In genomic region chr18:7593194-7593819, GRCh38 we compare ENCODE assay signal across 31 cellular contexts.
"Had no signal": no experiment of that assay in that cellular context is flagged by ENCODE, and none has a peak within 500 bp of the region (broad histone marks: within the 10 kb centered on the region; RNA-seq: fewer than 3 reads in every experiment).

No MANE protein-coding gene starts in this region.

- H3K9me3 Mint-ChIP-seq: activated CD4-positive, alpha-beta T cell treated with anti-CD3 and anti-CD28 coated beads, Interleukin-2, amount 10 ng/mL, durations not matched to agents 7 days and 5 days; activated CD8-positive, alpha-beta T cell treated with anti-CD3 and anti-CD28 coated beads for 36 hours; activated naive CD4-positive, alpha-beta T cell treated with anti-CD3 and anti-CD28 coated beads, Interleukin-2, amount 10 ng/mL, durations not matched to agents 7 days and 5 days; activated naive CD8-positive, alpha-beta T cell treated with anti-CD3 and anti-CD28 coated beads, Interleukin-2, amount 10 ng/mL, durations not matched to agents 7 days and 5 days; activated T-cell treated with anti-CD3 and anti-CD28 coated beads, Interleukin-2, amount 50 U/mL, for 72 hours; mesothelial cell of epicardium; neural crest cell; stimulated activated naive B cell treated with anti-CD40 and anti-IgM and Interleukin-4, amounts not matched to agents 10 μg/mL and 1 μg/mL and 100 μg/mL, for 72 hours; WTC11 had no signal

- H3K4me3 Mint-ChIP-seq: activated CD4-positive, alpha-beta T cell treated with anti-CD3 and anti-CD28 coated beads, Interleukin-2, amount 10 ng/mL, durations not matched to agents 7 days and 5 days; activated CD8-positive, alpha-beta memory T cell treated with anti-CD3 and anti-CD28 coated beads, Interleukin-2, amount 10 ng/mL, durations not matched to agents 7 days and 5 days; activated CD8-positive, alpha-beta T cell treated with anti-CD3 and anti-CD28 coated beads for 36 hours; activated naive CD4-positive, alpha-beta T cell treated with anti-CD3 and anti-CD28 coated beads, Interleukin-2, amount 10 ng/mL, durations not matched to agents 7 days and 5 days; activated naive CD8-positive, alpha-beta T cell treated with anti-CD3 and anti-CD28 coated beads, Interleukin-2, amount 10 ng/mL, durations not matched to agents 7 days and 5 days; activated T-cell treated with anti-CD3 and anti-CD28 coated beads, Interleukin-2, amount 50 U/mL, for 72 hours; mesothelial cell of epicardium; naive B cell; neural crest cell; stimulated activated naive B cell treated with anti-CD40 and anti-IgM and Interleukin-4, amounts not matched to agents 10 μg/mL and 1 μg/mL and 100 μg/mL, for 72 hours; WTC11 had no signal

- DNase-seq: activated CD4-positive, alpha-beta T cell treated with anti-CD3 and anti-CD28 coated beads for 1 hour; activated CD4-positive, alpha-beta T cell treated with anti-CD3 and anti-CD28 coated beads, Interleukin-2, amount 10 ng/mL, durations not matched to agents 7 days and 5 days; activated CD8-positive, alpha-beta memory T cell treated with anti-CD3 and anti-CD28 coated beads, Interleukin-2, amount 10 ng/mL, durations not matched to agents 7 days and 5 days; activated CD8-positive, alpha-beta T cell treated with anti-CD3 and anti-CD28 coated beads for 36 hours; activated effector memory CD4-positive, alpha-beta T cell treated with Interleukin-2 at 50 U/mL for 16 hours; activated naive CD4-positive, alpha-beta T cell treated with anti-CD3 and anti-CD28 coated beads, Interleukin-2, amount 10 ng/mL, durations not matched to agents 7 days and 5 days; activated naive CD8-positive, alpha-beta T cell treated with anti-CD3 and anti-CD28 coated beads, Interleukin-2, amount 10 ng/mL, durations not matched to agents 7 days and 5 days; activated T-cell treated with anti-CD3 and anti-CD28 coated beads, Interleukin-2, amount 50 U/mL, for 72 hours; cerebellar nuclear complex; colonic mucosa; effector CD8-positive, alpha-beta T cell; gastrocnemius medialis; glutamatergic neuron; islet precursor cell; left ventricle myocardium inferior; naive B cell; nucleus accumbens; right cardiac atrium; stimulated activated CD4-positive, alpha-beta T cell treated with anti-CD3 and anti-CD28 coated beads, Interleukin-15, amount 100 ng/mL, for 24 hours; stimulated activated CD4-positive, alpha-beta T cell treated with anti-CD3 and anti-CD28 coated beads, Interleukin-2, amount 100 ng/mL, for 24 hours; stimulated activated naive B cell treated with anti-CD40 and anti-IgM and Interleukin-4, amounts not matched to agents 10 μg/mL and 1 μg/mL and 100 μg/mL, for 72 hours; stomach; T-helper 2 cell; tibial artery had no signal

- H3K27me3 ChIP-seq: ascending aorta, cardiac muscle cell, colonic mucosa, gastrocnemius medialis, stomach, tibial artery had no signal

- H3K9me3 ChIP-seq: ascending aorta, colonic mucosa, gastrocnemius medialis, left ventricle myocardium inferior, stomach, tibial artery had no signal

- H3K4me1 Mint-ChIP-seq: activated CD4-positive, alpha-beta T cell treated with anti-CD3 and anti-CD28 coated beads, Interleukin-2, amount 10 ng/mL, durations not matched to agents 7 days and 5 days; activated CD8-positive, alpha-beta memory T cell treated with anti-CD3 and anti-CD28 coated beads, Interleukin-2, amount 10 ng/mL, durations not matched to agents 7 days and 5 days; activated naive CD4-positive, alpha-beta T cell treated with anti-CD3 and anti-CD28 coated beads, Interleukin-2, amount 10 ng/mL, durations not matched to agents 7 days and 5 days; activated naive CD8-positive, alpha-beta T cell treated with anti-CD3 and anti-CD28 coated beads, Interleukin-2, amount 10 ng/mL, durations not matched to agents 7 days and 5 days; naive B cell; stimulated activated naive B cell treated with anti-CD40 and anti-IgM and Interleukin-4, amounts not matched to agents 10 μg/mL and 1 μg/mL and 100 μg/mL, for 72 hours had no signal

- H3K4me1 ChIP-seq: colonic mucosa, parathyroid adenoma had no signal

- H3K4me3 ChIP-seq: ascending aorta, cardiac muscle cell, colonic mucosa, gastrocnemius medialis, left ventricle myocardium inferior, stomach, tibial artery had no signal

- H3K36me3 ChIP-seq: ascending aorta, cardiac muscle cell, colonic mucosa, gastrocnemius medialis, left ventricle myocardium inferior, stomach, tibial artery had no signal

- H3K27ac ChIP-seq: ascending aorta, cardiac muscle cell, colonic mucosa, gastrocnemius medialis, parathyroid adenoma, stomach, tibial artery had no signal

- ATAC-seq: activated CD8-positive, alpha-beta memory T cell treated with anti-CD3 and anti-CD28 coated beads, Interleukin-2, amount 10 ng/mL, durations not matched to agents 7 days and 5 days; activated CD8-positive, alpha-beta T cell treated with anti-CD3 and anti-CD28 coated beads for 36 hours; activated T-cell treated with anti-CD3 and anti-CD28 coated beads, Interleukin-2, amount 50 U/mL, for 72 hours; gastrocnemius medialis; right cardiac atrium; stimulated activated naive B cell treated with anti-CD40 and anti-IgM and Interleukin-4, amounts not matched to agents 10 μg/mL and 1 μg/mL and 100 μg/mL, for 72 hours had no signal

- H3K27me3 Mint-ChIP-seq: activated CD8-positive, alpha-beta memory T cell treated with anti-CD3 and anti-CD28 coated beads, Interleukin-2, amount 10 ng/mL, durations not matched to agents 7 days and 5 days; activated CD8-positive, alpha-beta T cell treated with anti-CD3 and anti-CD28 coated beads for 36 hours; activated naive CD4-positive, alpha-beta T cell treated with anti-CD3 and anti-CD28 coated beads, Interleukin-2, amount 10 ng/mL, durations not matched to agents 7 days and 5 days; activated naive CD8-positive, alpha-beta T cell treated with anti-CD3 and anti-CD28 coated beads, Interleukin-2, amount 10 ng/mL, durations not matched to agents 7 days and 5 days; stimulated activated naive B cell treated with anti-CD40 and anti-IgM and Interleukin-4, amounts not matched to agents 10 μg/mL and 1 μg/mL and 100 μg/mL, for 72 hours had no signal

- H3K36me3 Mint-ChIP-seq: activated CD8-positive, alpha-beta memory T cell treated with anti-CD3 and anti-CD28 coated beads, Interleukin-2, amount 10 ng/mL, durations not matched to agents 7 days and 5 days; activated naive CD4-positive, alpha-beta T cell treated with anti-CD3 and anti-CD28 coated beads, Interleukin-2, amount 10 ng/mL, durations not matched to agents 7 days and 5 days; activated naive CD8-positive, alpha-beta T cell treated with anti-CD3 and anti-CD28 coated beads, Interleukin-2, amount 10 ng/mL, durations not matched to agents 7 days and 5 days; brain; mesothelial cell of epicardium; naive B cell; stimulated activated naive B cell treated with anti-CD40 and anti-IgM and Interleukin-4, amounts not matched to agents 10 μg/mL and 1 μg/mL and 100 μg/mL, for 72 hours; WTC11 had no signal
